In genomic region chr6:161378115-161378514, GRCh38 we compare ENCODE assay signal across 2 cellular contexts.
TF ChIP-seq lines count a peak whose summit lies in the region.

No MANE protein-coding gene starts in this region.

TF ChIP-seq in IMR-90, 13 proteins besides CTCF, POLR2A, EP300 and RAD21:
- no peak for TF ChIP-seq CEBPB (IDR thresholded peaks at IDR 0.05; ENCODE audit: low read depth, low read length)
- no peak for TF ChIP-seq RCOR1 (IDR thresholded peaks at IDR 0.05; ENCODE audit: insufficient replicate concordance, low read length)
- TF ChIP-seq FOS (IDR thresholded peaks at IDR 0.05; ENCODE audit: low read depth, low read length) = no peak
- no peak for TF ChIP-seq ELK1 (IDR thresholded peaks at IDR 0.05; ENCODE audit: borderline replicate concordance, low read depth, low read length)
- no peak for TF ChIP-seq RFX5 (IDR thresholded peaks at IDR 0.05; ENCODE audit: low read depth, low read length)
- no peak for TF ChIP-seq SMC3 (IDR thresholded peaks at IDR 0.05; ENCODE audit: low read depth, low read length)
- no peak for TF ChIP-seq BHLHE40 (IDR thresholded peaks at IDR 0.05; ENCODE audit: low read depth, low read length)
- TF ChIP-seq MAFK (IDR thresholded peaks at IDR 0.05; ENCODE audit: low read depth, low read length) = no peak
- no peak for TF ChIP-seq CHD1 (IDR thresholded peaks at IDR 0.05; ENCODE audit: low read depth, low read length)
- TF ChIP-seq, protein P1, sequence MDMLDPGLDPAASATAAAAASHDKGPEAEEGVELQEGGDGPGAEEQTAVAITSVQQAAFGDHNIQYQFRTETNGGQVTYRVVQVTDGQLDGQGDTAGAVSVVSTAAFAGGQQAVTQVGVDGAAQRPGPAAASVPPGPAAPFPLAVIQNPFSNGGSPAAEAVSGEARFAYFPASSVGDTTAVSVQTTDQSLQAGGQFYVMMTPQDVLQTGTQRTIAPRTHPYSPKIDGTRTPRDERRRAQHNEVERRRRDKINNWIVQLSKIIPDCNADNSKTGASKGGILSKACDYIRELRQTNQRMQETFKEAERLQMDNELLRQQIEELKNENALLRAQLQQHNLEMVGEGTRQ (IDR thresholded peaks at IDR 0.05; ENCODE audit: low read depth, low read length) = no peak
- no peak for TF ChIP-seq MXI1 (IDR thresholded peaks at IDR 0.05; ENCODE audit: borderline replicate concordance, low read depth, low read length)
- TF ChIP-seq MAZ (IDR thresholded peaks at IDR 0.05; ENCODE audit: borderline replicate concordance, low read depth, low read length) = no peak
- TF ChIP-seq NFE2L2 (IDR thresholded peaks at IDR 0.05; ENCODE audit: low read depth, low read length) = no peak

TF ChIP-seq in H1, 55 proteins besides CTCF, POLR2A, EP300 and RAD21:
- TF ChIP-seq NRF1 (IDR thresholded peaks at IDR 0.05; ENCODE audit: low read depth, low read length) (no peak), SRF (IDR thresholded peaks at IDR 0.05; ENCODE audit: low read depth, low read length) (no peak), ATF3 (IDR thresholded peaks at IDR 0.05; ENCODE audit: insufficient read depth, low read depth, low read length) (no peak), TBP (IDR thresholded peaks at IDR 0.05; ENCODE audit: low read depth, low read length) (no peak), GTF2F1 (IDR thresholded peaks at IDR 0.05; ENCODE audit: borderline replicate concordance, low read depth, low read length) (no peak)
